In genomic region chr10:117496616-117497028, GRCh38 we compare ENCODE assay signal across 8 cellular contexts. TPM values are rescaled to one million over a fixed set of nuclear protein-coding genes. Genes with fewer than 3 reads are reported as not detected.
DNase-seq lines count a peak whose midpoint lies in the region; ATAC-seq, FAIRE-seq and TF ChIP-seq lines count a peak whose summit lies in the region.

No MANE protein-coding gene starts in this region.

- WGBS in mammary epithelial cell (ENCODE audit: low coverage, missing lambda C conversion rate) = 26% methylated on average over 15 of the region's 17 CpGs

- intact Hi-C loops in activated B cell treated with CpG ODN at 0.5 μM for 24 hours (cut with micrococcal nuclease) (loop anchor here (1.0 to 2.0 kb wide), 5 partner anchors 745 to 1224 kb away; no protein-coding TSS in a partner anchor), mammary epithelial cell (cut with micrococcal nuclease) (loop anchor here (1.0 to 2.0 kb wide), 8 partner anchors 65 to 1068 kb away; no protein-coding TSS in a partner anchor)

- no peak overlapping the region for H3K4me3 ChIP-seq in mammary epithelial cell (replicated peaks in 1 of 3; ENCODE audit: insufficient read depth in 1 of 3, low read depth in 2 of 3, low read length in 3 of 3)

- in situ Hi-C loops in mammary epithelial cell (cut with MboI; ENCODE audit: low sequenced_read_pairs in 2 of 2) = loop anchor here (10.0 to 25.0 kb wide), 2 partner anchors 748 to 1066 kb away; no protein-coding TSS in a partner anchor

- H3K27me3 Mint-ChIP-seq in activated B cell treated with CpG ODN at 0.5 μM for 24 hours = peaks cover 22% of the 10 kb centered on the region

- H3K9me3 ChIP-seq in mammary epithelial cell (replicated peaks; ENCODE audit: insufficient read depth, low read length) = no peaks in the 10 kb centered on the region

- CTCF ChIA-PET in activated B cell treated with CpG ODN at 0.5 μM for 24 hours (lab: Charles Lee) = interaction anchor here (0.7 to 4.2 kb wide), 11 partner anchors 9 to 962 kb away, joined by 3 to 67 read pairs (median 3); no protein-coding TSS in a partner anchor
- CTCF ChIA-PET in mammary epithelial cell (lab: Charles Lee; ENCODE audit: low non-redundant PET) = interaction anchor here (0.6 to 1.1 kb wide), 6 partner anchors 55 to 1068 kb away, joined by 3 to 7 read pairs (median 4); no protein-coding TSS in a partner anchor

- no peaks in the 10 kb centered on the region for H3K9me3 Mint-ChIP-seq in activated B cell treated with CpG ODN at 0.5 μM for 24 hours

- dilution Hi-C loops in mammary epithelial cell (cut with HindIII; ENCODE audit: low sequenced_read_pairs) = loop anchor here (10.0 kb wide), 1 partner anchor 258 kb away; no protein-coding TSS in a partner anchor

- H3K9ac ChIP-seq in mammary epithelial cell (ENCODE audit: insufficient read depth, low read length) = no peak overlapping the region

- no peak overlapping the region for H3K4me2 ChIP-seq in mammary epithelial cell (ENCODE audit: insufficient read depth, low read depth, low read length)

- H3K27ac ChIP-seq in 22Rv1 = no peak overlapping the region
- no peak overlapping the region for H3K27ac ChIP-seq in mammary epithelial cell (ENCODE audit: insufficient read depth, low read depth, low read length)

- H3K79me2 ChIP-seq in mammary epithelial cell (ENCODE audit: insufficient read depth, low read length) = no peaks in the 10 kb centered on the region

- ATAC-seq in HG03064 (IDR thresholded peaks at IDR 0.05; ENCODE audit: low read depth, unreplicated experiment) = peak; percentile 71
- ATAC-seq in activated B cell treated with CpG ODN at 0.5 μM for 24 hours (ENCODE audit: low read depth) = peak; percentile 47

- FAIRE-seq in GM18507 (lab: Jason Lieb, UNC) = peak; percentile 88

- TF ChIP-seq CTCF in 22Rv1 (IDR thresholded peaks at IDR 0.05) (peak; percentile 94), activated B cell treated with CpG ODN at 0.5 μM for 24 hours (IDR thresholded peaks at IDR 0.05) (peak; percentile 69), mammary epithelial cell (conservative IDR thresholded peaks at IDR 0.05 in 1 of 2, IDR thresholded peaks at IDR 0.05 in 1 of 2; ENCODE audit: extremely low read depth in 1 of 2, insufficient read depth in 1 of 2, low read depth in 1 of 2, low read length in 2 of 2) (peak; percentile 94 to 97)

- no peak overlapping the region for H3K4me3 Mint-ChIP-seq in activated B cell treated with CpG ODN at 0.5 μM for 24 hours

- BruUV-seq in mammary epithelial cell (replicated peaks; lab: Mats Ljungman, UMichigan) = no TSS peak

- peak; percentile 48 for DNase-seq in GM18507 (ENCODE audit: extremely low spot score, insufficient read length, low read depth)
- DNase-seq in NCI-H2171 treated with DMSO at 0.1 percent for 48 hours (lab: John Stamatoyannopoulos, UW) = peak; percentile 74
- DNase-seq in activated B cell treated with CpG ODN at 0.5 μM for 24 hours = peak; percentile 58
- peak; percentile 80 for DNase-seq in mammary epithelial cell
- peak; percentile 92 for DNase-seq in islet precursor cell
- DNase-seq in stimulated activated CD4-positive, alpha-beta T cell treated with anti-CD3 and anti-CD28 coated beads, Interleukin-15, amount 100 ng/mL, for 48 hours (ENCODE audit: low read depth in 2 of 2) = peak; percentile 38 to 56

- peak overlapping the region; percentile 34 for H2AFZ ChIP-seq in mammary epithelial cell (ENCODE audit: low read depth, low read length)

- H3K36me3 Mint-ChIP-seq in activated B cell treated with CpG ODN at 0.5 μM for 24 hours (ENCODE audit: low read depth) = no peaks in the 10 kb centered on the region

- POLR2A ChIA-PET in activated B cell treated with CpG ODN at 0.5 μM for 24 hours (lab: Charles Lee) = no interaction called here

- no peaks in the 10 kb centered on the region for H3K4me1 Mint-ChIP-seq in activated B cell treated with CpG ODN at 0.5 μM for 24 hours

- H3K27ac Mint-ChIP-seq in activated B cell treated with CpG ODN at 0.5 μM for 24 hours = no peak overlapping the region

- no peaks in the 10 kb centered on the region for H4K20me1 ChIP-seq in mammary epithelial cell (ENCODE audit: insufficient read depth, low read length)

- H3K4me1 ChIP-seq in mammary epithelial cell (ENCODE audit: insufficient read depth, low read length) = peaks cover 5% of the 10 kb centered on the region

- H3K27me3 ChIP-seq in mammary epithelial cell (ENCODE audit: insufficient read depth, low read length) = peaks cover 5% of the 10 kb centered on the region

- H3K36me3 ChIP-seq in mammary epithelial cell (ENCODE audit: insufficient read depth, low read length) = no peaks in the 10 kb centered on the region

RNA-seq across cellular contexts. Expression of gene EMX2, which starts 45.9 kb away (rescaled TPM):
- total RNA-seq in activated B cell treated with CpG ODN at 0.5 μM for 24 hours (not detected in 2 replicates), mammary epithelial cell (not detected)
- not detected for polyA plus RNA-seq in mammary epithelial cell
- not detected for polyA minus RNA-seq in mammary epithelial cell
